In the genomic region with DNA sequence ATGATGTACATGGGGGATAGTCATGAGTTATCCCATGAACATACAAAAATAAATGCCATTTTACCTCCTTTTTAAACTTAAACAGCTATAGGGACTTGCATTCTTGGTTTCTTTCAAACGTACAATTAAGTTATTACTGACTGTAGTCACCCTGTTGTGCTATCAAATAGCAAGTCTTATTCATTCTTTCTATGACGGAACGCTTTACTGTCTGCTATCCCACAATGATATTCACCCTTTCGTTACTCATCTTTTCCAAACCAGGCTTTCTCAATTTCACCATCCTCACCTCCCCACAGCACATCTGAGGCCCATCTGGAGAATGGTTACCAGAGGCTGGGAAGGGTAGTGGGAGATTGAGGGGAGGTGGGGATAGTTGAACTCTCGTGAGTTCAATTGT, we compare ENCODE assay signal across 10 cellular contexts.
DNase-seq lines count a peak whose midpoint lies in the region; ATAC-seq and TF ChIP-seq lines count a peak whose summit lies in the region.
"Had no signal": no experiment of that assay in that cellular context is flagged by ENCODE, and none has a peak within 500 bp of the region (broad histone marks: within the 10 kb centered on the region; RNA-seq: fewer than 3 reads in every experiment).

No MANE protein-coding gene starts in this region.

- H3K9ac ChIP-seq in subcutaneous abdominal adipose tissue (ENCODE audit: low read length in 5 of 5), result peak overlapping the region in 3 of 5 donors; percentile 35 to 77 (median 67)

- no peaks in the 10 kb centered on the region for H3K36me3 Mint-ChIP-seq in activated CD4-positive, alpha-beta memory T cell treated with anti-CD3 and anti-CD28 coated beads, Interleukin-2, amount 10 ng/mL, durations not matched to agents 7 days and 5 days (ENCODE audit: low read depth)
- H3K36me3 Mint-ChIP-seq in activated CD4-positive, alpha-beta memory T cell treated with anti-CD3 and anti-CD28 coated beads for 36 hours, result no peaks in the 10 kb centered on the region

- no peak overlapping the region for H3K27ac Mint-ChIP-seq in activated CD4-positive, alpha-beta memory T cell treated with anti-CD3 and anti-CD28 coated beads, Interleukin-2, amount 10 ng/mL, durations not matched to agents 7 days and 5 days
- H3K27ac Mint-ChIP-seq in activated CD4-positive, alpha-beta memory T cell treated with anti-CD3 and anti-CD28 coated beads for 36 hours, result no peak overlapping the region

- peaks cover 4% of the 10 kb centered on the region for H3K4me1 Mint-ChIP-seq in activated CD4-positive, alpha-beta memory T cell treated with anti-CD3 and anti-CD28 coated beads, Interleukin-2, amount 10 ng/mL, durations not matched to agents 7 days and 5 days
- H3K4me1 Mint-ChIP-seq in activated CD4-positive, alpha-beta memory T cell treated with anti-CD3 and anti-CD28 coated beads for 36 hours (ENCODE audit: low read depth), result peaks cover 8% of the 10 kb centered on the region

- POLR2A ChIA-PET in activated CD4-positive, alpha-beta memory T cell treated with anti-CD3 and anti-CD28 coated beads, Interleukin-2, amount 10 ng/mL, durations not matched to agents 7 days and 5 days (lab: Charles Lee), result no interaction called here
- POLR2A ChIA-PET in activated CD4-positive, alpha-beta memory T cell treated with anti-CD3 and anti-CD28 coated beads for 36 hours (lab: Charles Lee), result no interaction called here

- no peaks in the 10 kb centered on the region for H3K4me1 ChIP-seq in lower lobe of right lung
- peaks cover 7 to 47% (median 41%) of the 10 kb centered on the region in 5 donors for H3K4me1 ChIP-seq in subcutaneous abdominal adipose tissue (ENCODE audit: control insufficient read depth in 5 of 5, insufficient read depth in 5 of 5, low read length in 5 of 5)
- H3K4me1 ChIP-seq: BE2C had no signal

- ATAC-seq in lower lobe of right lung, result no peak
- no peak for ATAC-seq in esophagus mucosa

- no peaks in the 10 kb centered on the region for H3K9me3 Mint-ChIP-seq in activated CD4-positive, alpha-beta memory T cell treated with anti-CD3 and anti-CD28 coated beads, Interleukin-2, amount 10 ng/mL, durations not matched to agents 7 days and 5 days
- no peaks in the 10 kb centered on the region for H3K9me3 Mint-ChIP-seq in activated CD4-positive, alpha-beta memory T cell treated with anti-CD3 and anti-CD28 coated beads for 36 hours

- no peaks in the 10 kb centered on the region for H3K36me3 ChIP-seq in brain microvascular endothelial cell (replicated peaks)
- H3K36me3 ChIP-seq in lower lobe of right lung, result no peaks in the 10 kb centered on the region
- no peaks in the 10 kb centered on the region for H3K36me3 ChIP-seq in subcutaneous abdominal adipose tissue (ENCODE audit: control insufficient read depth in 5 of 5, insufficient read depth in 5 of 5, low read length in 5 of 5)
- H3K36me3 ChIP-seq: BE2C had no signal

- H3K27ac ChIP-seq in brain microvascular endothelial cell, result no peak overlapping the region
- H3K27ac ChIP-seq in lower lobe of right lung, result peak overlapping the region; percentile 41
- peak overlapping the region; percentile 95 for H3K27ac ChIP-seq in subcutaneous abdominal adipose tissue (ENCODE audit: low read depth, low read length)

- intact Hi-C loops in activated CD4-positive, alpha-beta memory T cell treated with anti-CD3 and anti-CD28 coated beads for 36 hours (cut with micrococcal nuclease), result loop anchor here (5.0 kb wide), 1 partner anchor 65 kb away; no protein-coding TSS in a partner anchor
- intact Hi-C loops in lower lobe of right lung (cut with DNase I), result no loop called here

- H3K9me3 ChIP-seq in lower lobe of right lung, result no peaks in the 10 kb centered on the region
- H3K9me3 ChIP-seq in subcutaneous abdominal adipose tissue (ENCODE audit: control insufficient read depth in 5 of 5, low read length in 5 of 5), result no peaks in the 10 kb centered on the region
- H3K9me3 ChIP-seq: BE2C had no signal

- CTCF ChIA-PET in activated CD4-positive, alpha-beta memory T cell treated with anti-CD3 and anti-CD28 coated beads, Interleukin-2, amount 10 ng/mL, durations not matched to agents 7 days and 5 days (lab: Charles Lee), result no interaction called here
- CTCF ChIA-PET in activated CD4-positive, alpha-beta memory T cell treated with anti-CD3 and anti-CD28 coated beads for 36 hours (lab: Charles Lee), result interaction anchor here (1.7 kb wide), 1 partner anchor 19 kb away, joined by 9 read pairs; no protein-coding TSS in a partner anchor

- in situ Hi-C loops in brain microvascular endothelial cell (cut with HindIII; ENCODE audit: low pct_ligation_motif_present, low sequenced_read_pairs), result no loop called here

- no peak for TF ChIP-seq CTCF in brain microvascular endothelial cell (IDR thresholded peaks at IDR 0.05; ENCODE audit: low read depth, low read length, missing control alignments)
- no peak for TF ChIP-seq CTCF in lower lobe of right lung (IDR thresholded peaks at IDR 0.05)

- peaks cover 2% of the 10 kb centered on the region for H3K27me3 Mint-ChIP-seq in activated CD4-positive, alpha-beta memory T cell treated with anti-CD3 and anti-CD28 coated beads, Interleukin-2, amount 10 ng/mL, durations not matched to agents 7 days and 5 days
- peaks cover 7% of the 10 kb centered on the region for H3K27me3 Mint-ChIP-seq in activated CD4-positive, alpha-beta memory T cell treated with anti-CD3 and anti-CD28 coated beads for 36 hours

- H3K4me3 Mint-ChIP-seq in activated CD4-positive, alpha-beta memory T cell treated with anti-CD3 and anti-CD28 coated beads, Interleukin-2, amount 10 ng/mL, durations not matched to agents 7 days and 5 days, result peak overlapping the region; percentile 9
- no peak overlapping the region for H3K4me3 Mint-ChIP-seq in activated CD4-positive, alpha-beta memory T cell treated with anti-CD3 and anti-CD28 coated beads for 36 hours

- DNase-seq in activated CD4-positive, alpha-beta memory T cell treated with anti-CD3 and anti-CD28 coated beads, Interleukin-2, amount 10 ng/mL, durations not matched to agents 7 days and 5 days, result no peak
- DNase-seq in activated CD4-positive, alpha-beta memory T cell treated with anti-CD3 and anti-CD28 coated beads for 36 hours, result no peak
- DNase-seq in brain microvascular endothelial cell (peak; percentile 33), lower lobe of right lung (no peak), NCI-H1694 (lab: John Stamatoyannopoulos, UW) (no peak), SK-N-DZ (ENCODE audit: low spot score) (no peak)
- DNase-seq: PC-3 had no signal

- H3K27me3 ChIP-seq in brain microvascular endothelial cell (replicated peaks) (no peaks in the 10 kb centered on the region), lower lobe of right lung (ENCODE audit: low read depth) (no peaks in the 10 kb centered on the region), subcutaneous abdominal adipose tissue (ENCODE audit: control insufficient read depth in 5 of 5, insufficient read depth in 4 of 5, low read length in 5 of 5) (no peaks in the 10 kb centered on the region)
- H3K27me3 ChIP-seq: BE2C had no signal

- peak overlapping the region; percentile 50 for H3K4me3 ChIP-seq in brain microvascular endothelial cell (ENCODE audit: low read depth, low read length)
- H3K4me3 ChIP-seq in lower lobe of right lung, result peak overlapping the region; percentile 41
- peak overlapping the region; percentile 50 to 75 (median 62) for H3K4me3 ChIP-seq in subcutaneous abdominal adipose tissue (ENCODE audit: low read depth in 1 of 5, low read length in 5 of 5)
